Comparison of ENCODE assay signal across 8 cellular contexts in genomic region chr14:95442633-95443021, GRCh38.
DNase-seq lines count a peak whose midpoint lies in the region; ATAC-seq and TF ChIP-seq lines count a peak whose summit lies in the region.

No MANE protein-coding gene starts in this region.

- H3K4me3 ChIP-seq in Caco-2 (ENCODE audit: low read depth, low read length) (no peak overlapping the region), OCI-LY7 (ENCODE audit: low read depth, low read length, poor library complexity, severe bottlenecking) (no peak overlapping the region), esophagus muscularis mucosa (no peak overlapping the region)

- H3K36me3 ChIP-seq in Caco-2 (ENCODE audit: control insufficient read depth, insufficient read depth, low read length) (no peaks in the 10 kb centered on the region; the same call in 1 of the 2 replicates), OCI-LY7 (ENCODE audit: insufficient read depth, low read length) (no peaks in the 10 kb centered on the region), esophagus muscularis mucosa (peaks cover 3 to 58% (median 49%) of the 10 kb centered on the region in 4 donors)

- peaks cover 24% of the 10 kb centered on the region for H3K4me1 Mint-ChIP-seq in Caco-2 (ENCODE audit: low read depth, unreplicated experiment)
- H3K4me1 Mint-ChIP-seq in nephron: no peaks in the 10 kb centered on the region

- ATAC-seq in GM21423 (IDR thresholded peaks at IDR 0.05; ENCODE audit: unreplicated experiment): peak; percentile 74

- H3K36me3 Mint-ChIP-seq in Caco-2 (ENCODE audit: insufficient read depth, unreplicated experiment): no peaks in the 10 kb centered on the region
- H3K36me3 Mint-ChIP-seq in nephron (ENCODE audit: low read depth): no peaks in the 10 kb centered on the region

- TF ChIP-seq POLR2A in esophagus muscularis mucosa (IDR thresholded peaks at IDR 0.05; ENCODE audit: low read depth): no peak

- WGBS in esophagus muscularis mucosa: 29% methylated on average over 5 of the region's 5 CpGs

- peak overlapping the region; percentile 37; the same call in 1 of the 2 replicates for H3K4me2 ChIP-seq in OCI-LY7 (ENCODE audit: low read length)

- H2AFZ ChIP-seq in OCI-LY7 (ENCODE audit: low read length): peak overlapping the region; percentile 51; the same call in 1 of the 2 replicates

- no peaks in the 10 kb centered on the region for H3K27me3 Mint-ChIP-seq in Caco-2 (ENCODE audit: insufficient read depth, unreplicated experiment)
- peaks cover 7% of the 10 kb centered on the region for H3K27me3 Mint-ChIP-seq in nephron (ENCODE audit: low read depth)

- H3K27me3 ChIP-seq in Caco-2 (replicated peaks; ENCODE audit: control insufficient read depth, insufficient read depth, low read length) (no peaks in the 10 kb centered on the region), esophagus muscularis mucosa (peaks cover 0 to 12% (median 0%) of the 10 kb centered on the region in 4 donors)

- intact Hi-C loops in Caco-2 (cut with micrococcal nuclease; ENCODE audit: unreplicated experiment) (loop anchor here (1.0 to 10.0 kb wide), 3 partner anchors 85 to 552 kb away; no protein-coding TSS in a partner anchor), OCI-LY7 (cut with micrococcal nuclease; ENCODE audit: unreplicated experiment) (loop anchor here (1.0 to 2.0 kb wide), 5 partner anchors 22 to 92 kb away; partner anchors contain the start of gene GLRX5), esophagus muscularis mucosa (cut with DNase I) (loop anchor here (5.0 kb wide), 1 partner anchor 85 kb away; no protein-coding TSS in a partner anchor)

- BruUV-seq in Caco-2 (replicated peaks; lab: Mats Ljungman, UMichigan) (no TSS peak), OCI-LY7 (replicated peaks; lab: Mats Ljungman, UMichigan) (no TSS peak)

- H3K4me3 Mint-ChIP-seq in Caco-2 (ENCODE audit: unreplicated experiment) (peak overlapping the region; percentile 16), nephron (no peak overlapping the region)

- H3K4me1 ChIP-seq in Caco-2 (peaks cover 38% of the 10 kb centered on the region), OCI-LY7 (ENCODE audit: insufficient read depth, low read length, poor library complexity, severe bottlenecking) (peaks cover 69% of the 10 kb centered on the region), esophagus muscularis mucosa (peaks cover 0 to 7% (median 3%) of the 10 kb centered on the region in 4 donors)

- TF ChIP-seq CTCF in Caco-2 (IDR thresholded peaks at IDR 0.05; ENCODE audit: insufficient read depth in 1 of 2, low read depth in 1 of 2, low read length in 1 of 2, severe bottlenecking in 1 of 2, unreplicated experiment in 1 of 2): peak; percentile 72 to 90
- peak; percentile 91 for TF ChIP-seq CTCF in OCI-LY7 (conservative IDR thresholded peaks at IDR 0.05; ENCODE audit: low read length)
- TF ChIP-seq CTCF in esophagus muscularis mucosa (IDR thresholded peaks at IDR 0.05): peak; percentile 63 to 79 (median 70)
- TF ChIP-seq CTCF in nephron (IDR thresholded peaks at IDR 0.05; ENCODE audit: unreplicated experiment in 3 of 3): peak; percentile 79 to 88 (median 86)

- TF ChIP-seq RAD21 in Ishikawa (IDR thresholded peaks at IDR 0.05; ENCODE audit: low read depth): peak; percentile 86

- TF ChIP-seq EP300 in Ishikawa (IDR thresholded peaks at IDR 0.05; ENCODE audit: borderline replicate concordance): no peak
- no peak for TF ChIP-seq EP300 in esophagus muscularis mucosa (IDR thresholded peaks at IDR 0.05)

- H4K20me1 ChIP-seq in OCI-LY7 (ENCODE audit: insufficient read depth, low read length): no peaks in the 10 kb centered on the region

- DNase-seq in Caco-2 (peak; percentile 83 to 84), OCI-LY7 (ENCODE audit: low spot score) (peak; percentile 90), activated T-cell treated with anti-CD3 and anti-CD28 coated beads for 24 hours (ENCODE audit: low read depth) (peak; percentile 72), esophagus muscularis mucosa (ENCODE audit: extremely low spot score) (peak; percentile 95)
- peak; percentile 65 for DNase-seq in stimulated activated naive CD4-positive, alpha-beta T cell treated with Interleukin-2 at 50 U/mL for 16 hours (lab: John Stamatoyannopoulos, UW)

- CTCF ChIA-PET in Caco-2 (lab: Charles Lee): interaction anchor here (0.6 to 1.7 kb wide), 20 partner anchors 8 to 117 kb away, joined by 3 to 29 read pairs (median 6); partner anchors contain the start of genes GLRX5 and SYNE3
- CTCF ChIA-PET in OCI-LY7 (lab: Charles Lee; ENCODE audit: unreplicated experiment): interaction anchor here (0.6 to 1.9 kb wide), 10 partner anchors 10 to 89 kb away, joined by 3 to 15 read pairs (median 4); partner anchors contain the start of gene SYNE3

- no peaks in the 10 kb centered on the region for H3K9me2 ChIP-seq in OCI-LY7 (ENCODE audit: insufficient read depth, low read length)

- peak overlapping the region; percentile 51 for H3K27ac ChIP-seq in OCI-LY7 (ENCODE audit: low read depth, low read length, poor library complexity, severe bottlenecking)
- no peak overlapping the region for H3K27ac ChIP-seq in esophagus muscularis mucosa (replicated peaks in 1 of 4)

- POLR2A ChIA-PET in Caco-2 (lab: Charles Lee): interaction anchor here (0.8 to 3.4 kb wide), 2 partner anchors 26 to 92 kb away, joined by 3 to 15 read pairs; partner anchors contain the start of gene GLRX5
- POLR2A ChIA-PET in OCI-LY7 (lab: Charles Lee): interaction anchor here (0.6 to 8.8 kb wide), 7 partner anchors 9 to 89 kb away, joined by 3 to 74 read pairs (median 6); no protein-coding TSS in a partner anchor

- peak overlapping the region; percentile 30 for H3K27ac Mint-ChIP-seq in Caco-2 (ENCODE audit: unreplicated experiment)
- peak overlapping the region in 1 of 3 experiments; percentile 47 for H3K27ac Mint-ChIP-seq in nephron

- no peaks in the 10 kb centered on the region for H3K79me2 ChIP-seq in OCI-LY7 (ENCODE audit: insufficient read depth, low read depth, low read length)

- H3K9me3 ChIP-seq in Caco-2 (no peaks in the 10 kb centered on the region), OCI-LY7 (ENCODE audit: low read length) (no peaks in the 10 kb centered on the region), esophagus muscularis mucosa (no peaks in the 10 kb centered on the region)

- H3K9me3 Mint-ChIP-seq in Caco-2 (ENCODE audit: unreplicated experiment) (no peaks in the 10 kb centered on the region), nephron (no peaks in the 10 kb centered on the region)

TF ChIP-seq in Ishikawa, 13 proteins besides CTCF, POLR2A, EP300 and RAD21:
- no peak for TF ChIP-seq CEBPB (IDR thresholded peaks at IDR 0.05)
- TF ChIP-seq FOXM1 (IDR thresholded peaks at IDR 0.05; ENCODE audit: borderline replicate concordance, low read depth): no peak
- TF ChIP-seq, protein P1, sequence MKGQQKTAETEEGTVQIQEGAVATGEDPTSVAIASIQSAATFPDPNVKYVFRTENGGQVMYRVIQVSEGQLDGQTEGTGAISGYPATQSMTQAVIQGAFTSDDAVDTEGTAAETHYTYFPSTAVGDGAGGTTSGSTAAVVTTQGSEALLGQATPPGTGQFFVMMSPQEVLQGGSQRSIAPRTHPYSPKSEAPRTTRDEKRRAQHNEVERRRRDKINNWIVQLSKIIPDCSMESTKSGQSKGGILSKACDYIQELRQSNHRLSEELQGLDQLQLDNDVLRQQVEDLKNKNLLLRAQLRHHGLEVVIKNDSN (IDR thresholded peaks at IDR 0.05): no peak
- no peak for TF ChIP-seq YY1 (IDR thresholded peaks at IDR 0.05; ENCODE audit: low read depth)
- TF ChIP-seq, protein P2, sequence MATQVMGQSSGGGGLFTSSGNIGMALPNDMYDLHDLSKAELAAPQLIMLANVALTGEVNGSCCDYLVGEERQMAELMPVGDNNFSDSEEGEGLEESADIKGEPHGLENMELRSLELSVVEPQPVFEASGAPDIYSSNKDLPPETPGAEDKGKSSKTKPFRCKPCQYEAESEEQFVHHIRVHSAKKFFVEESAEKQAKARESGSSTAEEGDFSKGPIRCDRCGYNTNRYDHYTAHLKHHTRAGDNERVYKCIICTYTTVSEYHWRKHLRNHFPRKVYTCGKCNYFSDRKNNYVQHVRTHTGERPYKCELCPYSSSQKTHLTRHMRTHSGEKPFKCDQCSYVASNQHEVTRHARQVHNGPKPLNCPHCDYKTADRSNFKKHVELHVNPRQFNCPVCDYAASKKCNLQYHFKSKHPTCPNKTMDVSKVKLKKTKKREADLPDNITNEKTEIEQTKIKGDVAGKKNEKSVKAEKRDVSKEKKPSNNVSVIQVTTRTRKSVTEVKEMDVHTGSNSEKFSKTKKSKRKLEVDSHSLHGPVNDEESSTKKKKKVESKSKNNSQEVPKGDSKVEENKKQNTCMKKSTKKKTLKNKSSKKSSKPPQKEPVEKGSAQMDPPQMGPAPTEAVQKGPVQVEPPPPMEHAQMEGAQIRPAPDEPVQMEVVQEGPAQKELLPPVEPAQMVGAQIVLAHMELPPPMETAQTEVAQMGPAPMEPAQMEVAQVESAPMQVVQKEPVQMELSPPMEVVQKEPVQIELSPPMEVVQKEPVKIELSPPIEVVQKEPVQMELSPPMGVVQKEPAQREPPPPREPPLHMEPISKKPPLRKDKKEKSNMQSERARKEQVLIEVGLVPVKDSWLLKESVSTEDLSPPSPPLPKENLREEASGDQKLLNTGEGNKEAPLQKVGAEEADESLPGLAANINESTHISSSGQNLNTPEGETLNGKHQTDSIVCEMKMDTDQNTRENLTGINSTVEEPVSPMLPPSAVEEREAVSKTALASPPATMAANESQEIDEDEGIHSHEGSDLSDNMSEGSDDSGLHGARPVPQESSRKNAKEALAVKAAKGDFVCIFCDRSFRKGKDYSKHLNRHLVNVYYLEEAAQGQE (IDR thresholded peaks at IDR 0.05; ENCODE audit: low read depth): no peak
- no peak for TF ChIP-seq TEAD4 (IDR thresholded peaks at IDR 0.05)
- no peak for TF ChIP-seq TAF1 (IDR thresholded peaks at IDR 0.05; ENCODE audit: low read depth)
- TF ChIP-seq TCF12 (IDR thresholded peaks at IDR 0.05; ENCODE audit: low read depth): no peak
- no peak for TF ChIP-seq CREB1 (IDR thresholded peaks at IDR 0.05; ENCODE audit: low read depth)
- no peak for TF ChIP-seq NFIC (IDR thresholded peaks at IDR 0.05)
- TF ChIP-seq, protein P3, sequence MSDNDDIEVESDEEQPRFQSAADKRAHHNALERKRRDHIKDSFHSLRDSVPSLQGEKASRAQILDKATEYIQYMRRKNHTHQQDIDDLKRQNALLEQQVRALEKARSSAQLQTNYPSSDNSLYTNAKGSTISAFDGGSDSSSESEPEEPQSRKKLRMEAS (IDR thresholded peaks at IDR 0.05): no peak
- no peak for TF ChIP-seq ZBTB7A (IDR thresholded peaks at IDR 0.05; ENCODE audit: low read depth)
TF ChIP-seq in Ishikawa: peak in this region for 0.
